1 cellular context compared by ENCODE assay signal in the genomic region with DNA sequence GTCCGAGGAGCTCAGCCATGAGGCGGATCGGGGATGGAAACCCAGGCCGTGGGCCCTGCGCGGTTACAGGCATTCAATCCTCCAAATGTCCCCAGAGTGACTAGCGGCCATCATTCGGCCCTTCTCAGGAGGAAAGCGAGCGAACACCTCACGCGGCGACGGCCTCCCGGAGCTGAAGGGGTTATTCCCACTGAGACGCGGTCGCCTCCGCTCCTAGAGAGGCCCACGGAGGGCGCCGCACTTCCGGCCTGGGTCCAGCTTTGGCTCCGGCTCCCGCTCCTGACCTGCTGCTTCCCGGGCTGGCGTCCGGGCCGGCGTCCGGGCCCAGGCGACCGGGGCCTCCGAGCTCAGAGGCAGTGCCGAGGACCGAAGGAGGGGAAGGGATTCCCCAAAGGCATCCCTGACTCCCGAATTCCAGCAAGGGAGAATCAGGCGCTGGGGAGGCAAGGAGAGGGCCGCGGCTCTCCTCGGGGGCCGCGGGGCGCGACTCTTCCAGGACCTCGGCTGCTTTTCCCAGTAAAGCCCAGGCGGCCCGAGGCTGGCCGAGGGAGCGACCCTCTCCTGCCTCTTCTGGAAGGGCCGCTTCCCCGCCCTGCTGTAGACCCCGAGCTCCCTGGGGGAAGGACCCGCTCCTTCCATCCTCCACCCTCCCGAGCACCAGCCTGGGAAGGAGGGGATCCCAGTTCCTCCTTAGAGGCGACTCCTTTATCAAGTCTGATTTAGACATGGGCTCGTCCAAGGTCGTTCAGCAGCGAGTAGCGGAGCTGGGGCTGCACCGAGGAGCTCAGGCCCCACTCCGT.
TF ChIP-seq lines count a peak whose summit lies in the region.

No MANE protein-coding gene starts in this region.

TF ChIP-seq in H1, 55 proteins besides CTCF, POLR2A, EP300 and RAD21:
- 0 out of 4 replicates have a peak, but pooled peaks of 1 of the 2 experiments have one; percentile 89 for TF ChIP-seq HDAC2 (IDR thresholded peaks at IDR 0.05; ENCODE audit: borderline replicate concordance in 1 of 2, low read depth in 2 of 2, low read length in 2 of 2)
- no peak; the same call in 1 of the 2 replicates for TF ChIP-seq SUZ12 (IDR thresholded peaks at IDR 0.05; ENCODE audit: low read length)
- TF ChIP-seq TAF7 (optimal IDR thresholded peaks at IDR 0.05; ENCODE audit: borderline replicate concordance, low read depth, low read length) = peak; percentile 89
- TF ChIP-seq, protein P1, sequence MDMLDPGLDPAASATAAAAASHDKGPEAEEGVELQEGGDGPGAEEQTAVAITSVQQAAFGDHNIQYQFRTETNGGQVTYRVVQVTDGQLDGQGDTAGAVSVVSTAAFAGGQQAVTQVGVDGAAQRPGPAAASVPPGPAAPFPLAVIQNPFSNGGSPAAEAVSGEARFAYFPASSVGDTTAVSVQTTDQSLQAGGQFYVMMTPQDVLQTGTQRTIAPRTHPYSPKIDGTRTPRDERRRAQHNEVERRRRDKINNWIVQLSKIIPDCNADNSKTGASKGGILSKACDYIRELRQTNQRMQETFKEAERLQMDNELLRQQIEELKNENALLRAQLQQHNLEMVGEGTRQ (IDR thresholded peaks at IDR 0.05; ENCODE audit: low read length) = no peak
- TF ChIP-seq SP2 (IDR thresholded peaks at IDR 0.05; ENCODE audit: low read length) = peak; percentile 90
- no peak for TF ChIP-seq CBX5 (IDR thresholded peaks at IDR 0.05; ENCODE audit: low read depth, low read length)
- TF ChIP-seq ASH2L (IDR thresholded peaks at IDR 0.05; ENCODE audit: low read length) = peak; percentile 93
- no peak for TF ChIP-seq SP4 (IDR thresholded peaks at IDR 0.05; ENCODE audit: low read length)
- peak; percentile 83; the same call in 1 of the 2 replicates for TF ChIP-seq TAF1 (IDR thresholded peaks at IDR 0.05; ENCODE audit: low read depth, low read length)
- no peak for TF ChIP-seq SIRT6 (IDR thresholded peaks at IDR 0.05; ENCODE audit: low read length)
- TF ChIP-seq BACH1 (IDR thresholded peaks at IDR 0.05; ENCODE audit: low read length) = 0 out of 2 replicates have a peak, but pooled peaks have one; percentile 24
- no peak for TF ChIP-seq CHD1 (IDR thresholded peaks at IDR 0.05; ENCODE audit: low read depth, low read length)
- TF ChIP-seq SIX5 (IDR thresholded peaks at IDR 0.05; ENCODE audit: low read depth, low read length) = no peak
- TF ChIP-seq, protein P2, sequence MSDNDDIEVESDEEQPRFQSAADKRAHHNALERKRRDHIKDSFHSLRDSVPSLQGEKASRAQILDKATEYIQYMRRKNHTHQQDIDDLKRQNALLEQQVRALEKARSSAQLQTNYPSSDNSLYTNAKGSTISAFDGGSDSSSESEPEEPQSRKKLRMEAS (IDR thresholded peaks at IDR 0.05) = peak; percentile 63
- peak; percentile 90 for TF ChIP-seq EGR1 (IDR thresholded peaks at IDR 0.05; ENCODE audit: borderline replicate concordance, low read depth, low read length)
- TF ChIP-seq, protein P3, sequence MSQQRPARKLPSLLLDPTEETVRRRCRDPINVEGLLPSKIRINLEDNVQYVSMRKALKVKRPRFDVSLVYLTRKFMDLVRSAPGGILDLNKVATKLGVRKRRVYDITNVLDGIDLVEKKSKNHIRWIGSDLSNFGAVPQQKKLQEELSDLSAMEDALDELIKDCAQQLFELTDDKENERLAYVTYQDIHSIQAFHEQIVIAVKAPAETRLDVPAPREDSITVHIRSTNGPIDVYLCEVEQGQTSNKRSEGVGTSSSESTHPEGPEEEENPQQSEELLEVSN (IDR thresholded peaks at IDR 0.05) = peak; percentile 42; the same call in 1 of the 2 replicates
- peak in 1 of 2 experiments; percentile 89; a peak in 2 of 4 replicates for TF ChIP-seq SIN3A (conservative IDR thresholded peaks at IDR 0.05 in 1 of 2, IDR thresholded peaks at IDR 0.05 in 1 of 2; ENCODE audit: low read depth in 1 of 2, low read length in 2 of 2)
- TF ChIP-seq TEAD4 (IDR thresholded peaks at IDR 0.05; ENCODE audit: low read depth, low read length) = 0 out of 2 replicates have a peak, but pooled peaks have one; percentile 2
- no peak for TF ChIP-seq BRCA1 (IDR thresholded peaks at IDR 0.05; ENCODE audit: low read depth, low read length)
- TF ChIP-seq PHF8 (conservative IDR thresholded peaks at IDR 0.05; ENCODE audit: low read depth, low read length) = peak; percentile 81
- TF ChIP-seq SP1 (IDR thresholded peaks at IDR 0.05; ENCODE audit: low read depth, low read length) = peak; percentile 48; the same call in 1 of the 2 replicates
- peak; percentile 33; the same call in 1 of the 2 replicates for TF ChIP-seq POLR2AphosphoS5 (IDR thresholded peaks at IDR 0.05; ENCODE audit: low read depth, low read length)
- TF ChIP-seq, protein P4, sequence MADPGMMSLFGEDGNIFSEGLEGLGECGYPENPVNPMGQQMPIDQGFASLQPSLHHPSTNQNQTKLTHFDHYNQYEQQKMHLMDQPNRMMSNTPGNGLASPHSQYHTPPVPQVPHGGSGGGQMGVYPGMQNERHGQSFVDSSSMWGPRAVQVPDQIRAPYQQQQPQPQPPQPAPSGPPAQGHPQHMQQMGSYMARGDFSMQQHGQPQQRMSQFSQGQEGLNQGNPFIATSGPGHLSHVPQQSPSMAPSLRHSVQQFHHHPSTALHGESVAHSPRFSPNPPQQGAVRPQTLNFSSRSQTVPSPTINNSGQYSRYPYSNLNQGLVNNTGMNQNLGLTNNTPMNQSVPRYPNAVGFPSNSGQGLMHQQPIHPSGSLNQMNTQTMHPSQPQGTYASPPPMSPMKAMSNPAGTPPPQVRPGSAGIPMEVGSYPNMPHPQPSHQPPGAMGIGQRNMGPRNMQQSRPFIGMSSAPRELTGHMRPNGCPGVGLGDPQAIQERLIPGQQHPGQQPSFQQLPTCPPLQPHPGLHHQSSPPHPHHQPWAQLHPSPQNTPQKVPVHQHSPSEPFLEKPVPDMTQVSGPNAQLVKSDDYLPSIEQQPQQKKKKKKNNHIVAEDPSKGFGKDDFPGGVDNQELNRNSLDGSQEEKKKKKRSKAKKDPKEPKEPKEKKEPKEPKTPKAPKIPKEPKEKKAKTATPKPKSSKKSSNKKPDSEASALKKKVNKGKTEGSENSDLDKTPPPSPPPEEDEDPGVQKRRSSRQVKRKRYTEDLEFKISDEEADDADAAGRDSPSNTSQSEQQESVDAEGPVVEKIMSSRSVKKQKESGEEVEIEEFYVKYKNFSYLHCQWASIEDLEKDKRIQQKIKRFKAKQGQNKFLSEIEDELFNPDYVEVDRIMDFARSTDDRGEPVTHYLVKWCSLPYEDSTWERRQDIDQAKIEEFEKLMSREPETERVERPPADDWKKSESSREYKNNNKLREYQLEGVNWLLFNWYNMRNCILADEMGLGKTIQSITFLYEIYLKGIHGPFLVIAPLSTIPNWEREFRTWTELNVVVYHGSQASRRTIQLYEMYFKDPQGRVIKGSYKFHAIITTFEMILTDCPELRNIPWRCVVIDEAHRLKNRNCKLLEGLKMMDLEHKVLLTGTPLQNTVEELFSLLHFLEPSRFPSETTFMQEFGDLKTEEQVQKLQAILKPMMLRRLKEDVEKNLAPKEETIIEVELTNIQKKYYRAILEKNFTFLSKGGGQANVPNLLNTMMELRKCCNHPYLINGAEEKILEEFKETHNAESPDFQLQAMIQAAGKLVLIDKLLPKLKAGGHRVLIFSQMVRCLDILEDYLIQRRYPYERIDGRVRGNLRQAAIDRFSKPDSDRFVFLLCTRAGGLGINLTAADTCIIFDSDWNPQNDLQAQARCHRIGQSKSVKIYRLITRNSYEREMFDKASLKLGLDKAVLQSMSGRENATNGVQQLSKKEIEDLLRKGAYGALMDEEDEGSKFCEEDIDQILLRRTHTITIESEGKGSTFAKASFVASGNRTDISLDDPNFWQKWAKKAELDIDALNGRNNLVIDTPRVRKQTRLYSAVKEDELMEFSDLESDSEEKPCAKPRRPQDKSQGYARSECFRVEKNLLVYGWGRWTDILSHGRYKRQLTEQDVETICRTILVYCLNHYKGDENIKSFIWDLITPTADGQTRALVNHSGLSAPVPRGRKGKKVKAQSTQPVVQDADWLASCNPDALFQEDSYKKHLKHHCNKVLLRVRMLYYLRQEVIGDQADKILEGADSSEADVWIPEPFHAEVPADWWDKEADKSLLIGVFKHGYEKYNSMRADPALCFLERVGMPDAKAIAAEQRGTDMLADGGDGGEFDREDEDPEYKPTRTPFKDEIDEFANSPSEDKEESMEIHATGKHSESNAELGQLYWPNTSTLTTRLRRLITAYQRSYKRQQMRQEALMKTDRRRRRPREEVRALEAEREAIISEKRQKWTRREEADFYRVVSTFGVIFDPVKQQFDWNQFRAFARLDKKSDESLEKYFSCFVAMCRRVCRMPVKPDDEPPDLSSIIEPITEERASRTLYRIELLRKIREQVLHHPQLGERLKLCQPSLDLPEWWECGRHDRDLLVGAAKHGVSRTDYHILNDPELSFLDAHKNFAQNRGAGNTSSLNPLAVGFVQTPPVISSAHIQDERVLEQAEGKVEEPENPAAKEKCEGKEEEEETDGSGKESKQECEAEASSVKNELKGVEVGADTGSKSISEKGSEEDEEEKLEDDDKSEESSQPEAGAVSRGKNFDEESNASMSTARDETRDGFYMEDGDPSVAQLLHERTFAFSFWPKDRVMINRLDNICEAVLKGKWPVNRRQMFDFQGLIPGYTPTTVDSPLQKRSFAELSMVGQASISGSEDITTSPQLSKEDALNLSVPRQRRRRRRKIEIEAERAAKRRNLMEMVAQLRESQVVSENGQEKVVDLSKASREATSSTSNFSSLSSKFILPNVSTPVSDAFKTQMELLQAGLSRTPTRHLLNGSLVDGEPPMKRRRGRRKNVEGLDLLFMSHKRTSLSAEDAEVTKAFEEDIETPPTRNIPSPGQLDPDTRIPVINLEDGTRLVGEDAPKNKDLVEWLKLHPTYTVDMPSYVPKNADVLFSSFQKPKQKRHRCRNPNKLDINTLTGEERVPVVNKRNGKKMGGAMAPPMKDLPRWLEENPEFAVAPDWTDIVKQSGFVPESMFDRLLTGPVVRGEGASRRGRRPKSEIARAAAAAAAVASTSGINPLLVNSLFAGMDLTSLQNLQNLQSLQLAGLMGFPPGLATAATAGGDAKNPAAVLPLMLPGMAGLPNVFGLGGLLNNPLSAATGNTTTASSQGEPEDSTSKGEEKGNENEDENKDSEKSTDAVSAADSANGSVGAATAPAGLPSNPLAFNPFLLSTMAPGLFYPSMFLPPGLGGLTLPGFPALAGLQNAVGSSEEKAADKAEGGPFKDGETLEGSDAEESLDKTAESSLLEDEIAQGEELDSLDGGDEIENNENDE (IDR thresholded peaks at IDR 0.05; ENCODE audit: insufficient replicate concordance, low read length) = no peak
- TF ChIP-seq NRF1 (IDR thresholded peaks at IDR 0.05; ENCODE audit: low read depth, low read length) = no peak
- no peak for TF ChIP-seq KDM5A (IDR thresholded peaks at IDR 0.05; ENCODE audit: low read length)
- TF ChIP-seq, protein P5, sequence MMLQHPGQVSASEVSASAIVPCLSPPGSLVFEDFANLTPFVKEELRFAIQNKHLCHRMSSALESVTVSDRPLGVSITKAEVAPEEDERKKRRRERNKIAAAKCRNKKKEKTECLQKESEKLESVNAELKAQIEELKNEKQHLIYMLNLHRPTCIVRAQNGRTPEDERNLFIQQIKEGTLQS (IDR thresholded peaks at IDR 0.05; ENCODE audit: insufficient read depth, low read depth, low read length) = no peak
- no peak for TF ChIP-seq RNF2 (IDR thresholded peaks at IDR 0.05; ENCODE audit: borderline replicate concordance, low read depth, low read length, missing control alignments, poor library complexity, severe bottlenecking)
- TF ChIP-seq GABPA (IDR thresholded peaks at IDR 0.05; ENCODE audit: borderline replicate concordance, insufficient read depth, low read length) = peak; percentile 91
- no peak for TF ChIP-seq RFX5 (IDR thresholded peaks at IDR 0.05; ENCODE audit: borderline replicate concordance, low read depth, low read length)
- no peak for TF ChIP-seq MAFK (IDR thresholded peaks at IDR 0.05; ENCODE audit: low read depth, low read length)
- TF ChIP-seq TBP (IDR thresholded peaks at IDR 0.05; ENCODE audit: low read depth, low read length) = peak; percentile 84; the same call in 1 of the 2 replicates
- no peak for TF ChIP-seq NANOG (IDR thresholded peaks at IDR 0.05; ENCODE audit: insufficient read depth, low read depth, low read length, poor library complexity, severe bottlenecking)
- TF ChIP-seq CBX8 (IDR thresholded peaks at IDR 0.05; ENCODE audit: borderline replicate concordance, low read depth, low read length) = no peak
- peak; percentile 60; the same call in 1 of the 2 replicates for TF ChIP-seq CREB1 (IDR thresholded peaks at IDR 0.05)
- no peak for TF ChIP-seq RXRA (IDR thresholded peaks at IDR 0.05; ENCODE audit: insufficient read depth, low read depth, low read length)
- TF ChIP-seq KDM4A (IDR thresholded peaks at IDR 0.05; ENCODE audit: low read depth, low read length, severe bottlenecking) = peak; percentile 72
- peak; percentile 81 for TF ChIP-seq YY1 (IDR thresholded peaks at IDR 0.05; ENCODE audit: low read depth, low read length)
- no peak for TF ChIP-seq EZH2 (IDR thresholded peaks at IDR 0.05; ENCODE audit: low read depth, low read length, severe bottlenecking)
- 0 out of 2 replicates have a peak, but pooled peaks have one; percentile 36 for TF ChIP-seq RBBP5 (IDR thresholded peaks at IDR 0.05; ENCODE audit: borderline replicate concordance, low read depth, low read length)
- peak; percentile 53; the same call in 1 of the 2 replicates for TF ChIP-seq CHD2 (IDR thresholded peaks at IDR 0.05; ENCODE audit: low read length)
- no peak for TF ChIP-seq ZNF274 (IDR thresholded peaks at IDR 0.05; ENCODE audit: borderline replicate concordance, extremely low read depth, low read length)
TF ChIP-seq in H1: peak in this region for 21.
